8 cellular contexts compared by ENCODE assay signal in genomic region chr16:80824623-80825364, GRCh38. TPM values are rescaled to one million over a fixed set of nuclear protein-coding genes. Genes with fewer than 3 reads are reported as not detected.
DNase-seq lines count a peak whose midpoint lies in the region; ATAC-seq and TF ChIP-seq lines count a peak whose summit lies in the region.

No MANE protein-coding gene starts in this region.

- no peaks in the 10 kb centered on the region for H3K4me1 Mint-ChIP-seq in neural progenitor cell

- peak; percentile 50 for ATAC-seq in HG03354 (IDR thresholded peaks at IDR 0.05; ENCODE audit: poor library complexity, severe bottlenecking, unreplicated experiment)
- no peak for ATAC-seq in RWPE2 (ENCODE audit: low read depth)
- no peak for ATAC-seq in GM18502 (IDR thresholded peaks at IDR 0.05; ENCODE audit: poor library complexity, unreplicated experiment)

- no peak overlapping the region for H3K9ac ChIP-seq in neural progenitor cell

- no peaks in the 10 kb centered on the region for H4K20me1 ChIP-seq in neural progenitor cell (ENCODE audit: low read depth)

- peak overlapping the region; percentile 79 for H2AFZ ChIP-seq in neural progenitor cell (replicated peaks)

- TF ChIP-seq CTCF in RWPE2 (IDR thresholded peaks at IDR 0.05; ENCODE audit: poor library complexity, severe bottlenecking) = peak; percentile 91
- peak; percentile 89 for TF ChIP-seq CTCF in neural progenitor cell (IDR thresholded peaks at IDR 0.05)

- H3K4me3 Mint-ChIP-seq in neural progenitor cell = no peak overlapping the region

- H3K4me2 ChIP-seq in neural progenitor cell = no peak overlapping the region

- no peaks in the 10 kb centered on the region for H3K79me2 ChIP-seq in neural progenitor cell (ENCODE audit: low read depth)

- H3K4me1 ChIP-seq in RWPE2 (ENCODE audit: insufficient read depth, poor library complexity, severe bottlenecking) (no peaks in the 10 kb centered on the region), neural progenitor cell (no peaks in the 10 kb centered on the region)

- H3K4me3 ChIP-seq in RWPE2 (ENCODE audit: severe bottlenecking) (no peak overlapping the region), neural progenitor cell (no peak overlapping the region)

- DNase-seq in NCI-H2196 (lab: John Stamatoyannopoulos, UW; ENCODE audit: unreplicated experiment) = peak; percentile 4
- no peak for DNase-seq in NCI-H2196 treated with DMSO at 0.1 percent for 48 hours (lab: John Stamatoyannopoulos, UW; ENCODE audit: unreplicated experiment)
- DNase-seq in RWPE2 (ENCODE audit: low spot score) = no peak
- peak; percentile 89 for DNase-seq in dermis blood vessel endothelial cell
- peak; percentile 71 for DNase-seq in neural progenitor cell (ENCODE audit: low spot score)
- no peak for DNase-seq in NCI-H2081 treated with DMSO at 0.1 percent for 48 hours (lab: John Stamatoyannopoulos, UW)

- H3K27ac ChIP-seq in RWPE2 (ENCODE audit: poor library complexity, severe bottlenecking) = no peak overlapping the region
- no peak overlapping the region for H3K27ac ChIP-seq in neural progenitor cell

- H3K36me3 ChIP-seq in RWPE2 (ENCODE audit: low read depth) (no peaks in the 10 kb centered on the region), neural progenitor cell (no peaks in the 10 kb centered on the region)

- H3F3A ChIP-seq in neural progenitor cell (ENCODE audit: low read depth) = no peaks in the 10 kb centered on the region

- H3K27me3 ChIP-seq in RWPE2 (ENCODE audit: insufficient read depth, poor library complexity, severe bottlenecking) = peaks cover 4% of the 10 kb centered on the region
- peaks cover 23% of the 10 kb centered on the region for H3K27me3 ChIP-seq in neural progenitor cell

- H3K27ac Mint-ChIP-seq in neural progenitor cell = no peak overlapping the region

- H3K9me3 Mint-ChIP-seq in neural progenitor cell = no peaks in the 10 kb centered on the region

- H3K36me3 Mint-ChIP-seq in neural progenitor cell = no peaks in the 10 kb centered on the region

- H3K9me3 ChIP-seq in RWPE2 (ENCODE audit: severe bottlenecking) (no peaks in the 10 kb centered on the region), neural progenitor cell (ENCODE audit: low read depth) (no peaks in the 10 kb centered on the region)

- H3K27me3 Mint-ChIP-seq in neural progenitor cell (ENCODE audit: insufficient read depth, low read depth) = peaks cover 4% of the 10 kb centered on the region

RNA-seq across cellular contexts. Expression of gene CDYL2, which starts 20.4 kb away (rescaled TPM):
- total RNA-seq in dermis blood vessel endothelial cell = 30.6 and 32.2 TPM in 2 replicates
- total RNA-seq in neural progenitor cell (ENCODE audit: low replicate concordance) = 4.8 and 4.9 TPM in 2 replicates

Comparison
In these comparisons a context has a peak if more than half of its experiments do, and no peak if none do; other contexts are left out.
1. DNase-seq: peak in NCI-H2196 (single experiment), dermis blood vessel endothelial cell (single experiment) and neural progenitor cell (single experiment); none in NCI-H2196 treated with DMSO at 0.1 percent for 48 hours (single experiment), RWPE2 (single experiment) and NCI-H2081 treated with DMSO at 0.1 percent for 48 hours (single experiment).